Comparison of ENCODE assay signal across 8 cellular contexts in genomic region chr2:32947076-32947483, GRCh38. TPM values are rescaled to one million over a fixed set of nuclear protein-coding genes. Genes with fewer than 3 reads are reported as not detected.
DNase-seq lines count a peak whose midpoint lies in the region; ATAC-seq, FAIRE-seq and TF ChIP-seq lines count a peak whose summit lies in the region.

No MANE protein-coding gene starts in this region.

- H3K27me3 ChIP-seq in AG04450 (ENCODE audit: control insufficient read depth, insufficient read depth, low read length) (no peaks in the 10 kb centered on the region), HL-60 (ENCODE audit: insufficient read depth, poor library complexity, severe bottlenecking) (peaks cover 13% of the 10 kb centered on the region), mammary epithelial cell (ENCODE audit: insufficient read depth, low read length) (no peaks in the 10 kb centered on the region), liver (ENCODE audit: control insufficient read depth in 4 of 4, insufficient read depth in 4 of 4, low read length in 3 of 4) (no peaks in the 10 kb centered on the region)

- intact Hi-C loops in mammary epithelial cell (cut with micrococcal nuclease), result loop anchor here (5.0 to 10.0 kb wide), 4 partner anchors 85 to 435 kb away; partner anchors contain the start of gene TTC27

- H3K4me2 ChIP-seq in mammary epithelial cell (ENCODE audit: insufficient read depth, low read depth, low read length), result peak overlapping the region; percentile 97

- ATAC-seq in GM19372 (IDR thresholded peaks at IDR 0.05; ENCODE audit: low read depth, unreplicated experiment) (peak; percentile 26), GM18873 (IDR thresholded peaks at IDR 0.05; ENCODE audit: low FRiP score, unreplicated experiment) (no peak)

- H4K20me1 ChIP-seq in mammary epithelial cell (ENCODE audit: insufficient read depth, low read length), result no peaks in the 10 kb centered on the region

- TF ChIP-seq RAD21 in liver (IDR thresholded peaks at IDR 0.05), result no peak

- H3K36me3 ChIP-seq in mammary epithelial cell (ENCODE audit: insufficient read depth, low read length) (no peaks in the 10 kb centered on the region), liver (ENCODE audit: control insufficient read depth in 4 of 4, insufficient read depth in 3 of 4, low read depth in 1 of 4, low read length in 3 of 4) (no peaks in the 10 kb centered on the region)

- no peak for DNase-seq in AG04450 (ENCODE audit: low read depth, low spot score)
- no peak for DNase-seq in HL-60 (ENCODE audit: low read depth in 1 of 2, low spot score in 1 of 2)
- DNase-seq in mammary epithelial cell, result no peak
- DNase-seq in urothelium cell line (ENCODE audit: low spot score), result peak; percentile 55
- no peak for DNase-seq in SIG-M5 (lab: John Stamatoyannopoulos, UW)

- POLR2A ChIA-PET in AG04450 (lab: Yijun Ruan, JAX), result interaction anchor here (0.6 to 1.3 kb wide), 3 partner anchors 75 to 324 kb away, joined by 3 to 7 read pairs (median 4); no protein-coding TSS in a partner anchor

- H3K27ac ChIP-seq in AG04450 (ENCODE audit: low read depth, low read length) (no peak overlapping the region), HL-60 (replicated peaks) (no peak overlapping the region), mammary epithelial cell (ENCODE audit: insufficient read depth, low read depth, low read length) (no peak overlapping the region), liver (ENCODE audit: low read depth in 1 of 2, low read length in 2 of 2) (peak overlapping the region; percentile 45 to 71)

- H3K4me1 ChIP-seq in mammary epithelial cell (ENCODE audit: insufficient read depth, low read length) (peaks cover 9% of the 10 kb centered on the region), liver (ENCODE audit: control insufficient read depth in 4 of 4, insufficient read depth in 4 of 4, low read length in 3 of 4) (peaks cover 0 to 14% (median 9%) of the 10 kb centered on the region in 4 donors)

- H3K9me3 ChIP-seq in AG04450 (ENCODE audit: control insufficient read depth, insufficient read depth, low read length) (no peaks in the 10 kb centered on the region; the same call in 1 of the 2 replicates), mammary epithelial cell (replicated peaks; ENCODE audit: insufficient read depth, low read length) (no peaks in the 10 kb centered on the region), liver (ENCODE audit: control insufficient read depth in 4 of 4, low read length in 3 of 4) (no peaks in the 10 kb centered on the region)

- FAIRE-seq in urothelium cell line (lab: Jason Lieb, UNC), result no peak

- in situ Hi-C loops in mammary epithelial cell (cut with MboI; ENCODE audit: low sequenced_read_pairs in 2 of 2), result loop anchor here (10.0 kb wide), 1 partner anchor 172 kb away; no protein-coding TSS in a partner anchor

- BruUV-seq in mammary epithelial cell (replicated peaks; lab: Mats Ljungman, UMichigan), result no TSS peak

- peak overlapping the region; percentile 98 for H2AFZ ChIP-seq in mammary epithelial cell (ENCODE audit: low read depth, low read length)

- WGBS in mammary epithelial cell (ENCODE audit: low coverage, missing lambda C conversion rate), result no CpG with 5 or more reads among the region's 52 CpGs
- under 1% methylated on average over 52 of the region's 52 CpGs for WGBS in liver

- no peaks in the 10 kb centered on the region for H3K79me2 ChIP-seq in mammary epithelial cell (ENCODE audit: insufficient read depth, low read length)

- H3K4me3 ChIP-seq in AG04450 (ENCODE audit: low read depth, low read length), result peak overlapping the region; percentile 82
- peak overlapping the region; percentile 55 for H3K4me3 ChIP-seq in HL-60 (replicated peaks; ENCODE audit: insufficient read depth, low read length)
- H3K4me3 ChIP-seq in mammary epithelial cell (replicated peaks in 1 of 3; ENCODE audit: insufficient read depth in 1 of 3, low read depth in 2 of 3, low read length in 3 of 3), result peak overlapping the region; percentile 58 to 66 (median 63)
- peak overlapping the region; percentile 36 to 85 (median 74) for H3K4me3 ChIP-seq in liver (ENCODE audit: low read depth in 1 of 3, low read length in 3 of 3)

- CTCF ChIA-PET in AG04450 (lab: Charles Lee) (no interaction called here), mammary epithelial cell (lab: Charles Lee; ENCODE audit: low non-redundant PET) (no interaction called here)

- TF ChIP-seq CTCF in AG04450 (IDR thresholded peaks at IDR 0.05; ENCODE audit: low read depth, low read length) (no peak), HL-60 (IDR thresholded peaks at IDR 0.05; ENCODE audit: insufficient read depth, low read length) (no peak), mammary epithelial cell (conservative IDR thresholded peaks at IDR 0.05 in 1 of 2, IDR thresholded peaks at IDR 0.05 in 1 of 2; ENCODE audit: extremely low read depth in 1 of 2, insufficient read depth in 1 of 2, low read depth in 1 of 2, low read length in 2 of 2) (no peak), liver (IDR thresholded peaks at IDR 0.05; ENCODE audit: low read depth, low read length, missing input control) (no peak)

- H3K9ac ChIP-seq in mammary epithelial cell (ENCODE audit: insufficient read depth, low read length) (peak overlapping the region; percentile 9), liver (ENCODE audit: low read depth in 1 of 2, low read length in 2 of 2) (no peak overlapping the region)

- dilution Hi-C loops in mammary epithelial cell (cut with HindIII; ENCODE audit: low sequenced_read_pairs), result no loop called here

TF ChIP-seq in liver, 16 proteins besides CTCF, POLR2A, EP300 and RAD21:
- TF ChIP-seq HNF4A (conservative IDR thresholded peaks at IDR 0.05) (no peak), FOXA2 (IDR thresholded peaks at IDR 0.05) (no peak), SP1 (IDR thresholded peaks at IDR 0.05) (no peak), REST (IDR thresholded peaks at IDR 0.05) (no peak), EGR1 (IDR thresholded peaks at IDR 0.05; ENCODE audit: low read depth in 2 of 2) (no peak), GABPA (IDR thresholded peaks at IDR 0.05 in 1 of 2, conservative IDR thresholded peaks at IDR 0.05 in 1 of 2) (no peak), YY1 (IDR thresholded peaks at IDR 0.05) (no peak), TAF1 (conservative IDR thresholded peaks at IDR 0.05) (no peak), HNF4G (IDR thresholded peaks at IDR 0.05) (no peak), JUND (IDR thresholded peaks at IDR 0.05) (no peak), NR2F2 (IDR thresholded peaks at IDR 0.05) (no peak)
- TF ChIP-seq, protein P1, sequence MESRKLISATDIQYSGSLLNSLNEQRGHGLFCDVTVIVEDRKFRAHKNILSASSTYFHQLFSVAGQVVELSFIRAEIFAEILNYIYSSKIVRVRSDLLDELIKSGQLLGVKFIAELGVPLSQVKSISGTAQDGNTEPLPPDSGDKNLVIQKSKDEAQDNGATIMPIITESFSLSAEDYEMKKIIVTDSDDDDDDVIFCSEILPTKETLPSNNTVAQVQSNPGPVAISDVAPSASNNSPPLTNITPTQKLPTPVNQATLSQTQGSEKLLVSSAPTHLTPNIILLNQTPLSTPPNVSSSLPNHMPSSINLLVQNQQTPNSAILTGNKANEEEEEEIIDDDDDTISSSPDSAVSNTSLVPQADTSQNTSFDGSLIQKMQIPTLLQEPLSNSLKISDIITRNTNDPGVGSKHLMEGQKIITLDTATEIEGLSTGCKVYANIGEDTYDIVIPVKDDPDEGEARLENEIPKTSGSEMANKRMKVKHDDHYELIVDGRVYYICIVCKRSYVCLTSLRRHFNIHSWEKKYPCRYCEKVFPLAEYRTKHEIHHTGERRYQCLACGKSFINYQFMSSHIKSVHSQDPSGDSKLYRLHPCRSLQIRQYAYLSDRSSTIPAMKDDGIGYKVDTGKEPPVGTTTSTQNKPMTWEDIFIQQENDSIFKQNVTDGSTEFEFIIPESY (IDR thresholded peaks at IDR 0.05), result no peak

RNA-seq across cellular contexts. Expression of gene LTBP1, which starts 0.3 kb away (rescaled TPM):
- 517 and 522 TPM in 2 replicates for polyA plus RNA-seq in AG04450 (2011; rRNA removed)
- 709 and 772 TPM in 2 replicates for polyA minus RNA-seq in AG04450 (2011; rRNA and poly(A)+ RNA removed)
- total RNA-seq in mammary epithelial cell, result 10 to 100 TPM; 20.9 to 80.2 TPM
- polyA plus RNA-seq in mammary epithelial cell, result 13.7 TPM
- 36.2 TPM for polyA minus RNA-seq in mammary epithelial cell
- total RNA-seq in liver, result 10 to 100 TPM; 13.8 to 57.6 TPM
- 1 to 10 TPM; 5.8 to 6.7 TPM for polyA plus RNA-seq in liver

Comparison
In these comparisons a context has a peak if more than half of its experiments do, and no peak if none do; other contexts are left out.
1. H3K27ac ChIP-seq: peak in liver (2 of 2); none in AG04450 (single experiment), HL-60 (single experiment) and mammary epithelial cell (single experiment).
2. RNA of gene LTBP1, which starts 0.3 kb away (polyA plus RNA-seq): 517 to 522 TPM in AG04450; 13.7 TPM in mammary epithelial cell (single experiment) and 5.8 to 6.7 TPM in liver; every median in the first group is over 10 times any median in the second.
3. Peak in every context shown above with its lines, with median percentiles within 50 percentile points of each other: H3K4me3 ChIP-seq.